Comparison of ENCODE assay signal across 8 cellular contexts in genomic region chr5:177116631-177117373, GRCh38. TPM values are rescaled to one million over a fixed set of nuclear protein-coding genes. Genes with fewer than 3 reads are reported as not detected.
DNase-seq lines count a peak whose midpoint lies in the region; ATAC-seq and TF ChIP-seq lines count a peak whose summit lies in the region.

No MANE protein-coding gene starts in this region.

- TF ChIP-seq POLR2A in breast epithelium (IDR thresholded peaks at IDR 0.05): no peak

- no peaks in the 10 kb centered on the region for H3K9me3 Mint-ChIP-seq in MCF 10A (ENCODE audit: unreplicated experiment)
- no peaks in the 10 kb centered on the region for H3K9me3 Mint-ChIP-seq in activated CD8-positive, alpha-beta T cell treated with anti-CD3 and anti-CD28 coated beads for 36 hours

- H3K4me1 Mint-ChIP-seq in MCF 10A (ENCODE audit: insufficient read depth, unreplicated experiment): peaks cover 4% of the 10 kb centered on the region
- peaks cover 17% of the 10 kb centered on the region for H3K4me1 Mint-ChIP-seq in activated CD8-positive, alpha-beta T cell treated with anti-CD3 and anti-CD28 coated beads for 36 hours (ENCODE audit: low read depth)

- no peaks in the 10 kb centered on the region for H4K20me1 ChIP-seq in PC-3 (ENCODE audit: low read length)

- H3K79me2 ChIP-seq in PC-3 (ENCODE audit: low read length): no peaks in the 10 kb centered on the region

- H3K4me2 ChIP-seq in PC-3 (ENCODE audit: low read length): no peak overlapping the region

- H3K27ac Mint-ChIP-seq in MCF 10A (ENCODE audit: low read depth, unreplicated experiment): no peak overlapping the region
- peak overlapping the region; percentile 81 for H3K27ac Mint-ChIP-seq in activated CD8-positive, alpha-beta T cell treated with anti-CD3 and anti-CD28 coated beads for 36 hours

- BruUV-seq in MCF 10A (replicated peaks; lab: Mats Ljungman, UMichigan) (no TSS peak), PC-3 (replicated peaks; lab: Mats Ljungman, UMichigan) (no TSS peak)

- no peaks in the 10 kb centered on the region for H3K27me3 Mint-ChIP-seq in MCF 10A (ENCODE audit: insufficient read depth, unreplicated experiment)
- H3K27me3 Mint-ChIP-seq in activated CD8-positive, alpha-beta T cell treated with anti-CD3 and anti-CD28 coated beads for 36 hours: no peaks in the 10 kb centered on the region

- CTCF ChIA-PET in MCF 10A (lab: Yijun Ruan, JAX) (interaction anchor here (1.2 kb wide), 1 partner anchor 9 kb away, joined by 3 read pairs; no protein-coding TSS in a partner anchor), PC-3 (lab: Charles Lee) (no interaction called here)
- CTCF ChIA-PET in activated CD8-positive, alpha-beta T cell treated with anti-CD3 and anti-CD28 coated beads for 36 hours (lab: Charles Lee): interaction anchor here (0.7 to 2.4 kb wide), 2 partner anchors 45 to 414 kb away, joined by 4 to 8 read pairs; no protein-coding TSS in a partner anchor

- peak in 1 of 3 donors; percentile 7 for TF ChIP-seq CTCF in breast epithelium (IDR thresholded peaks at IDR 0.05)
- TF ChIP-seq CTCF in MCF 10A (IDR thresholded peaks at IDR 0.05; ENCODE audit: unreplicated experiment): no peak
- no peak for TF ChIP-seq CTCF in activated CD8-positive, alpha-beta T cell treated with anti-CD3 and anti-CD28 coated beads for 36 hours (IDR thresholded peaks at IDR 0.05)
- no peak for TF ChIP-seq CTCF in PC-3 (conservative IDR thresholded peaks at IDR 0.05; ENCODE audit: low read depth, low read length)

- peak overlapping the region; percentile 22 to 60 (median 46) for H3K4me3 ChIP-seq in breast epithelium
- no peak overlapping the region for H3K4me3 ChIP-seq in PC-3 (ENCODE audit: low read length)

- intact Hi-C loops in breast epithelium (cut with DNase I; ENCODE audit: low total_unique reads): loop anchor here (2.0 to 10.0 kb wide), 2 partner anchors 40 to 338 kb away; no protein-coding TSS in a partner anchor
- intact Hi-C loops in MCF 10A (cut with micrococcal nuclease): no loop called here
- intact Hi-C loops in activated CD8-positive, alpha-beta T cell treated with anti-CD3 and anti-CD28 coated beads for 36 hours (cut with micrococcal nuclease): loop anchor here (10.0 kb wide), 1 partner anchor 108 kb away; no protein-coding TSS in a partner anchor
- intact Hi-C loops in PC-3 (cut with micrococcal nuclease): no loop called here

- no peak overlapping the region for H2AFZ ChIP-seq in PC-3 (ENCODE audit: low read length)

- no peaks in the 10 kb centered on the region for H3K9me2 ChIP-seq in PC-3 (replicated peaks; ENCODE audit: low read length)

- H3K4me1 ChIP-seq in breast epithelium (no peaks in the 10 kb centered on the region), PC-3 (ENCODE audit: insufficient read depth, low read length) (no peaks in the 10 kb centered on the region)

- DNase-seq in breast epithelium (ENCODE audit: low spot score in 2 of 2) (peak; percentile 82 to 87), MCF 10A (ENCODE audit: unreplicated experiment) (no peak), ecto neural progenitor cell (ENCODE audit: low spot score) (peak; percentile 85), medulla oblongata (ENCODE audit: extremely low spot score) (peak; percentile 91), amniotic stem cell (lab: John Stamatoyannopoulos, UW) (no peak), PC-3 (no peak)
- DNase-seq in activated CD8-positive, alpha-beta T cell treated with anti-CD3 and anti-CD28 coated beads for 36 hours: peak; percentile 90
- peak; percentile 74 for DNase-seq in stimulated activated CD8-positive, alpha-beta memory T cell treated with anti-CD3 and anti-CD28 coated beads, Interleukin-12 subunit alpha, Interleukin-12 subunit beta, amount 100 ng/mL, for 1 hour (ENCODE audit: low read depth)

- H3K4me3 Mint-ChIP-seq in MCF 10A (ENCODE audit: unreplicated experiment): no peak overlapping the region
- peak overlapping the region; percentile 47 for H3K4me3 Mint-ChIP-seq in activated CD8-positive, alpha-beta T cell treated with anti-CD3 and anti-CD28 coated beads for 36 hours

- H3K27me3 ChIP-seq in breast epithelium (no peaks in the 10 kb centered on the region), PC-3 (ENCODE audit: low read length) (no peaks in the 10 kb centered on the region)

- H3K36me3 Mint-ChIP-seq in MCF 10A (ENCODE audit: insufficient read depth, unreplicated experiment): no peaks in the 10 kb centered on the region
- no peaks in the 10 kb centered on the region for H3K36me3 Mint-ChIP-seq in activated CD8-positive, alpha-beta T cell treated with anti-CD3 and anti-CD28 coated beads for 36 hours (ENCODE audit: low read depth)

- POLR2A ChIA-PET in MCF 10A (lab: Yijun Ruan, JAX): no interaction called here
- POLR2A ChIA-PET in activated CD8-positive, alpha-beta T cell treated with anti-CD3 and anti-CD28 coated beads for 36 hours (lab: Charles Lee): interaction anchor here (0.6 to 2.3 kb wide), 3 partner anchors 16 to 81 kb away, joined by 3 to 10 read pairs (median 4); no protein-coding TSS in a partner anchor
- POLR2A ChIA-PET in PC-3 (lab: Charles Lee; ENCODE audit: unreplicated experiment): no interaction called here

- H3F3A ChIP-seq in PC-3 (ENCODE audit: low read length, unreplicated experiment): no peaks in the 10 kb centered on the region

- peak; percentile 91 for ATAC-seq in activated CD8-positive, alpha-beta T cell treated with anti-CD3 and anti-CD28 coated beads for 36 hours
- no peak for ATAC-seq in PC-3

- H3K36me3 ChIP-seq in breast epithelium (no peaks in the 10 kb centered on the region), PC-3 (ENCODE audit: low read depth, low read length) (no peaks in the 10 kb centered on the region)

- H3K27ac ChIP-seq in breast epithelium (peak overlapping the region; percentile 67 to 86), PC-3 (ENCODE audit: low read length) (no peak overlapping the region)

- H3K9ac ChIP-seq in PC-3 (ENCODE audit: low read length): no peak overlapping the region

- H3K9me3 ChIP-seq in breast epithelium (no peaks in the 10 kb centered on the region), PC-3 (ENCODE audit: low read length) (no peaks in the 10 kb centered on the region)

RNA-seq across cellular contexts. Expression of gene NSD1, which starts 16.8 kb away (rescaled TPM):
- total RNA-seq in breast epithelium: 10 to 100 TPM; 37.7 to 52.2 (median 38.6) TPM
- total RNA-seq in MCF 10A (2022): 110 and 111 TPM in 2 replicates
- total RNA-seq in activated CD8-positive, alpha-beta T cell treated with anti-CD3 and anti-CD28 coated beads for 36 hours: 10 to 100 TPM; 60.1 to 64.8 TPM
- total RNA-seq in PC-3 (2014; rRNA removed): 48.9 and 70.5 TPM in 2 replicates

RNA-seq across cellular contexts. Expression of gene FGFR4, which starts 30.1 kb away (rescaled TPM):
- total RNA-seq in breast epithelium (1 to 10 TPM in 2 of 3 donors, under 1 TPM in 1; 0.48 to 4.5 (median 2.0) TPM), MCF 10A (2022) (1.5 and 1.8 TPM in 2 replicates), PC-3 (2014; rRNA removed) (24.6 and 34.9 TPM in 2 replicates)
- total RNA-seq in activated CD8-positive, alpha-beta T cell treated with anti-CD3 and anti-CD28 coated beads for 36 hours: 1 to 10 TPM; 1.3 to 2.2 TPM

Comparison
In these comparisons a context has a peak if more than half of its experiments do, and no peak if none do; other contexts are left out.
1. DNase-seq: peak in breast epithelium (2 of 2), activated CD8-positive, alpha-beta T cell treated with anti-CD3 and anti-CD28 coated beads for 36 hours (single experiment), ecto neural progenitor cell (single experiment), medulla oblongata (single experiment) and stimulated activated CD8-positive, alpha-beta memory T cell treated with anti-CD3 and anti-CD28 coated beads, Interleukin-12 subunit alpha, Interleukin-12 subunit beta, amount 100 ng/mL, for 1 hour (single experiment); none in MCF 10A (single experiment), amniotic stem cell (single experiment) and PC-3 (single experiment).
2. intact Hi-C loops: an anchor here in breast epithelium (2.0 to 10.0 kb wide) and activated CD8-positive, alpha-beta T cell treated with anti-CD3 and anti-CD28 coated beads for 36 hours (10.0 kb wide); none called in MCF 10A and PC-3.